ENCODE assay signal across 8 cellular contexts in genomic region chr7:55309040-55309991, GRCh38. TPM values are rescaled to one million over a fixed set of nuclear protein-coding genes. Genes with fewer than 3 reads are reported as not detected.
A peak's percentile ranks its signal among the peaks of the same experiment; 100 is the strongest.
DNase-seq lines count a peak whose midpoint lies in the region; ATAC-seq and TF ChIP-seq lines count a peak whose summit lies in the region.

No MANE protein-coding gene starts in this region.

- intact Hi-C loops in ascending aorta (cut with DNase I): no loop called here

- DNase-seq in GM10266 (ENCODE audit: extremely low spot score) (peak; percentile 83), MV-4-11 (lab: John Stamatoyannopoulos, UW) (peak; percentile 99), NCI-H82 treated with DMSO at 0.1 percent for 48 hours (lab: John Stamatoyannopoulos, UW; ENCODE audit: unreplicated experiment) (no peak), AG08395 (ENCODE audit: low spot score) (no peak), ascending aorta (ENCODE audit: low spot score in 2 of 2) (no peak)
- DNase-seq in activated gamma-delta T cell treated with anti-CD3 and anti-CD28 coated beads, Interleukin-2, amount 50 U/mL, for 16 hours (ENCODE audit: low read depth): peak; percentile 58
- DNase-seq in stimulated activated CD8-positive, alpha-beta memory T cell treated with anti-CD3 and anti-CD28 coated beads, Interleukin-2, amount 100 ng/mL, for 1 hour (ENCODE audit: low read depth in 2 of 2): peak; percentile 15 to 24

- no peak overlapping the region for H3K27ac ChIP-seq in ascending aorta

- H3K9me3 ChIP-seq in ascending aorta: no peaks in the 10 kb centered on the region

- H3K4me1 ChIP-seq in ascending aorta: no peaks in the 10 kb centered on the region

- no peaks in the 10 kb centered on the region for H3K36me3 ChIP-seq in ascending aorta

- H3K4me3 ChIP-seq in ascending aorta: no peak overlapping the region

- H3K27me3 ChIP-seq in ascending aorta: no peaks in the 10 kb centered on the region

- peak; percentile 88 for ATAC-seq in GM21529 (IDR thresholded peaks at IDR 0.05; ENCODE audit: unreplicated experiment)

- TF ChIP-seq CTCF in GM10266 (IDR thresholded peaks at IDR 0.05; ENCODE audit: control insufficient read depth, insufficient read depth, low read depth, missing control alignments) (no peak), ascending aorta (IDR thresholded peaks at IDR 0.05) (no peak)

RNA-seq across cellular contexts. Expression of gene LANCL2, which starts 55.8 kb away (rescaled TPM):
- 12.9 TPM for total RNA-seq in ascending aorta

Comparison
In these comparisons a context has a peak if more than half of its experiments do, and no peak if none do; other contexts are left out.
1. DNase-seq: peak in GM10266 (single experiment), MV-4-11 (single experiment), activated gamma-delta T cell treated with anti-CD3 and anti-CD28 coated beads, Interleukin-2, amount 50 U/mL, for 16 hours (single experiment) and stimulated activated CD8-positive, alpha-beta memory T cell treated with anti-CD3 and anti-CD28 coated beads, Interleukin-2, amount 100 ng/mL, for 1 hour (2 of 2); none in NCI-H82 treated with DMSO at 0.1 percent for 48 hours (single experiment), AG08395 (single experiment) and ascending aorta (0 of 2).